ENCODE assay signal across 8 cellular contexts in genomic region chr19:662962-663681, GRCh38. TPM values are rescaled to one million over a fixed set of nuclear protein-coding genes. Genes with fewer than 3 reads are reported as not detected.
DNase-seq lines count a peak whose midpoint lies in the region; ATAC-seq and TF ChIP-seq lines count a peak whose summit lies in the region.

Gene RNF126, minus strand, starts transcription at chr19:663214. Its CDS starts 93 bp downstream, at chr19:663121.

- ATAC-seq in GM21737 (IDR thresholded peaks at IDR 0.05; ENCODE audit: unreplicated experiment) = peak; percentile 54
- peak; percentile 52 for ATAC-seq in activated T-helper 17 cell treated with anti-CD3 and anti-CD28 coated beads, Interleukin-2, amount 50 U/mL, for 72 hours (replicated peaks)
- peak; percentile 35 to 47 for ATAC-seq in naive thymus-derived CD8-positive, alpha-beta T cell
- ATAC-seq in stimulated activated naive B cell treated with anti-CD40 and anti-IgM and Interleukin-4, amounts not matched to agents 10 μg/mL and 1 μg/mL and 100 μg/mL, for 72 hours (replicated peaks) = peak; percentile 57 to 73

- peak within 1 kb of the TSS; percentile 95 for H3K27ac Mint-ChIP-seq in activated T-helper 17 cell treated with anti-CD3 and anti-CD28 coated beads, Interleukin-2, amount 50 U/mL, for 72 hours
- H3K27ac Mint-ChIP-seq in naive thymus-derived CD8-positive, alpha-beta T cell = peak within 1 kb of the TSS; percentile 90 to 98 (median 97)
- peak within 1 kb of the TSS; percentile 97 for H3K27ac Mint-ChIP-seq in stimulated activated naive B cell treated with anti-CD40 and anti-IgM and Interleukin-4, amounts not matched to agents 10 μg/mL and 1 μg/mL and 100 μg/mL, for 72 hours

- H3K4me3 Mint-ChIP-seq in activated T-helper 17 cell treated with anti-CD3 and anti-CD28 coated beads, Interleukin-2, amount 50 U/mL, for 72 hours = peak within 1 kb of the TSS; percentile 98
- peak within 1 kb of the TSS; percentile 96 to 99 (median 97) for H3K4me3 Mint-ChIP-seq in naive thymus-derived CD8-positive, alpha-beta T cell
- H3K4me3 Mint-ChIP-seq in stimulated activated naive B cell treated with anti-CD40 and anti-IgM and Interleukin-4, amounts not matched to agents 10 μg/mL and 1 μg/mL and 100 μg/mL, for 72 hours = peak within 1 kb of the TSS; percentile 97 to 98

- peaks cover 6% of the 10 kb centered on the region for H3K4me1 Mint-ChIP-seq in activated T-helper 17 cell treated with anti-CD3 and anti-CD28 coated beads, Interleukin-2, amount 50 U/mL, for 72 hours
- peaks cover 17 to 46% (median 40%) of the 10 kb centered on the region in 4 donors for H3K4me1 Mint-ChIP-seq in naive thymus-derived CD8-positive, alpha-beta T cell
- H3K4me1 Mint-ChIP-seq in stimulated activated naive B cell treated with anti-CD40 and anti-IgM and Interleukin-4, amounts not matched to agents 10 μg/mL and 1 μg/mL and 100 μg/mL, for 72 hours = peaks cover 37 to 61% of the 10 kb centered on the region in 2 donors

- TF ChIP-seq CTCF in LNCaP clone FGC (IDR thresholded peaks at IDR 0.05; ENCODE audit: control insufficient read depth, extremely low read depth, insufficient read depth) = no peak
- no peak for TF ChIP-seq CTCF in fibroblast of mammary gland (conservative IDR thresholded peaks at IDR 0.05; ENCODE audit: control insufficient read depth, insufficient read depth, low read depth, low read length)

- H3K9me3 Mint-ChIP-seq in activated T-helper 17 cell treated with anti-CD3 and anti-CD28 coated beads, Interleukin-2, amount 50 U/mL, for 72 hours = no peaks in the 10 kb centered on the region
- H3K9me3 Mint-ChIP-seq in naive thymus-derived CD8-positive, alpha-beta T cell = no peaks in the 10 kb centered on the region
- no peaks in the 10 kb centered on the region for H3K9me3 Mint-ChIP-seq in stimulated activated naive B cell treated with anti-CD40 and anti-IgM and Interleukin-4, amounts not matched to agents 10 μg/mL and 1 μg/mL and 100 μg/mL, for 72 hours

- peak; percentile 71 for DNase-seq in DMS114 treated with DMSO at 0.1 percent for 48 hours (lab: John Stamatoyannopoulos, UW; ENCODE audit: unreplicated experiment)
- DNase-seq in LNCaP clone FGC (ENCODE audit: low read depth) = peak; percentile 59
- peak; percentile 95 for DNase-seq in RPMI8226
- peak; percentile 85 for DNase-seq in fibroblast of mammary gland (ENCODE audit: low read depth)
- peak; percentile 82 to 96 (median 90) for DNase-seq in naive thymus-derived CD8-positive, alpha-beta T cell
- peak; percentile 88 for DNase-seq in stimulated activated naive B cell treated with anti-CD40 and anti-IgM and Interleukin-4, amounts not matched to agents 10 μg/mL and 1 μg/mL and 100 μg/mL, for 72 hours

- H3K36me3 Mint-ChIP-seq in activated T-helper 17 cell treated with anti-CD3 and anti-CD28 coated beads, Interleukin-2, amount 50 U/mL, for 72 hours (ENCODE audit: low read depth) = peaks cover 38% of the 10 kb centered on the region
- H3K36me3 Mint-ChIP-seq in naive thymus-derived CD8-positive, alpha-beta T cell = peaks cover 0 to 7% (median 0%) of the 10 kb centered on the region in 3 donors
- peaks cover 14% of the 10 kb centered on the region in 2 donors for H3K36me3 Mint-ChIP-seq in stimulated activated naive B cell treated with anti-CD40 and anti-IgM and Interleukin-4, amounts not matched to agents 10 μg/mL and 1 μg/mL and 100 μg/mL, for 72 hours

- H3K27me3 Mint-ChIP-seq in activated T-helper 17 cell treated with anti-CD3 and anti-CD28 coated beads, Interleukin-2, amount 50 U/mL, for 72 hours = no peaks in the 10 kb centered on the region
- no peaks in the 10 kb centered on the region for H3K27me3 Mint-ChIP-seq in naive thymus-derived CD8-positive, alpha-beta T cell
- H3K27me3 Mint-ChIP-seq in stimulated activated naive B cell treated with anti-CD40 and anti-IgM and Interleukin-4, amounts not matched to agents 10 μg/mL and 1 μg/mL and 100 μg/mL, for 72 hours = peaks cover 3 to 5% of the 10 kb centered on the region in 2 donors

- POLR2A ChIA-PET in naive thymus-derived CD8-positive, alpha-beta T cell (lab: Charles Lee) = interaction anchor here (0.6 to 2.9 kb wide), 19 partner anchors 12 to 153 kb away, joined by 3 to 19 read pairs (median 4); partner anchors contain the start of genes POLRMT and PTBP1

- H3K4me3 ChIP-seq in LNCaP clone FGC (ENCODE audit: low read depth, low read length) = peak within 1 kb of the TSS; percentile 94
- peak within 1 kb of the TSS; percentile 75 for H3K4me3 ChIP-seq in fibroblast of mammary gland (ENCODE audit: control insufficient read depth, low read depth, low read length)

RNA-seq across cellular contexts. Expression of gene RNF126, which starts in this region (rescaled TPM):
- 100 to 1,000 TPM in 1 of 2 donors, 10 to 100 TPM in 1; 74.0 to 103 TPM for total RNA-seq in activated T-helper 17 cell treated with anti-CD3 and anti-CD28 coated beads, Interleukin-2, amount 50 U/mL, for 72 hours
- total RNA-seq in naive thymus-derived CD8-positive, alpha-beta T cell = 100 to 1,000 TPM; 122 to 125 TPM
- 10 to 100 TPM; 56.2 to 70.7 (median 61.0) TPM for polyA plus RNA-seq in naive thymus-derived CD8-positive, alpha-beta T cell

Comparison
In these comparisons a context has a peak if more than half of its experiments do, and no peak if none do; other contexts are left out.
1. Peak in every context shown above with its lines: DNase-seq, ATAC-seq and H3K4me3 ChIP-seq.